ENCODE assay signal across 9 cellular contexts in genomic region chr2:144454466-144455287, GRCh38.
DNase-seq lines count a peak whose midpoint lies in the region; ATAC-seq and TF ChIP-seq lines count a peak whose summit lies in the region.
"Had no signal": no experiment of that assay in that cellular context is flagged by ENCODE, and none has a peak within 500 bp of the region (broad histone marks: within the 10 kb centered on the region; RNA-seq: fewer than 3 reads in every experiment).

No MANE protein-coding gene starts in this region.

- H3K79me2 ChIP-seq in OCI-LY1 (ENCODE audit: insufficient read depth, low read length), result peaks cover 32% of the 10 kb centered on the region

- H3F3A ChIP-seq in OCI-LY1 (ENCODE audit: insufficient read depth, low read length), result 0 out of 2 replicates have a peak, but pooled peaks cover 4% of the 10 kb centered on the region

- H3K4me2 ChIP-seq in OCI-LY1 (ENCODE audit: low read length), result peak overlapping the region; percentile 72

- 40 to 44% methylated on average over 8 of the region's 8 CpGs for WGBS in heart right ventricle, 2 donors
- 44 to 53% methylated on average over 8 of the region's 8 CpGs for WGBS in testis, 2 donors

- H3K4me1 ChIP-seq in heart right ventricle (peaks cover 4 to 99% (median 84%) of the 10 kb centered on the region in 9 donors), OCI-LY1 (ENCODE audit: insufficient read depth, low read length, severe bottlenecking) (peaks cover 100% of the 10 kb centered on the region), testis (peaks cover 45% of the 10 kb centered on the region), foreskin keratinocyte (no peaks in the 10 kb centered on the region)

- peak overlapping the region in 7 of 10 donors; percentile 8 to 69 (median 56) for H3K27ac ChIP-seq in heart right ventricle
- H3K27ac ChIP-seq in OCI-LY1 (ENCODE audit: low read depth, low read length, poor library complexity, severe bottlenecking), result peak overlapping the region; percentile 81
- H3K27ac ChIP-seq in testis, result peak overlapping the region; percentile 21 to 81
- no peak overlapping the region for H3K27ac ChIP-seq in foreskin keratinocyte

- H3K36me3 ChIP-seq in heart right ventricle, result peaks cover 0 to 21% (median 0%) of the 10 kb centered on the region in 9 donors
- no peaks in the 10 kb centered on the region for H3K36me3 ChIP-seq in OCI-LY1 (ENCODE audit: insufficient read depth, low read length)
- H3K36me3 ChIP-seq in testis (ENCODE audit: low read depth, missing control alignments), result no peaks in the 10 kb centered on the region

- ATAC-seq in heart right ventricle (no peak), left cardiac atrium (no peak), foreskin keratinocyte (no peak)

- intact Hi-C loops in heart right ventricle (cut with DNase I), result loop anchor here in 7 of 10 donors (5.0 to 10.0 kb wide), 5 partner anchors 48 to 60 kb away; no protein-coding TSS in a partner anchor
- intact Hi-C loops in left cardiac atrium (cut with DNase I), result loop anchor here in 1 of 2 donors (10.0 kb wide), 1 partner anchor 60 kb away; no protein-coding TSS in a partner anchor
- intact Hi-C loops in testis (cut with DNase I; ENCODE audit: low total_unique reads), result no loop called here

- H3K4me3 ChIP-seq in heart right ventricle (peak overlapping the region in 1 of 10 donors; percentile 6), OCI-LY1 (ENCODE audit: low read depth, low read length, poor library complexity, severe bottlenecking) (peak overlapping the region; percentile 43), testis (no peak overlapping the region)

- no peaks in the 10 kb centered on the region for H3K27me3 ChIP-seq in heart right ventricle
- H3K27me3 ChIP-seq in OCI-LY1 (ENCODE audit: insufficient read depth, low read length), result no peaks in the 10 kb centered on the region
- no peaks in the 10 kb centered on the region for H3K27me3 ChIP-seq in testis
- peaks cover 11% of the 10 kb centered on the region for H3K27me3 ChIP-seq in foreskin keratinocyte

- TF ChIP-seq CTCF in heart right ventricle (IDR thresholded peaks at IDR 0.05) (no peak), OCI-LY1 (IDR thresholded peaks at IDR 0.05; ENCODE audit: low read length) (no peak), testis (IDR thresholded peaks at IDR 0.05) (no peak), foreskin keratinocyte (conservative IDR thresholded peaks at IDR 0.05) (no peak)

- peak overlapping the region; percentile 49; the same call in 1 of the 2 replicates for H3K9ac ChIP-seq in OCI-LY1 (ENCODE audit: low read length)

- no peak for TF ChIP-seq POLR2A in testis (IDR thresholded peaks at IDR 0.05)

- H3K9me3 ChIP-seq in heart right ventricle (no peaks in the 10 kb centered on the region), OCI-LY1 (ENCODE audit: low read length) (no peaks in the 10 kb centered on the region), testis (no peaks in the 10 kb centered on the region)

- no peak overlapping the region for H2AFZ ChIP-seq in OCI-LY1 (ENCODE audit: low read length)

- DNase-seq in heart right ventricle (no peak), left cardiac atrium (no peak), glomerular visceral epithelial cell (ENCODE audit: extremely low spot score) (peak; percentile 34), testis (no peak), foreskin keratinocyte (no peak), NCI-H1436 treated with DMSO at 0.1 percent for 48 hours (lab: John Stamatoyannopoulos, UW) (no peak), OCI-M2 (lab: John Stamatoyannopoulos, UW; ENCODE audit: unreplicated experiment) (no peak)
- DNase-seq: NCI-H187 had no signal

- no peaks in the 10 kb centered on the region for H4K20me1 ChIP-seq in OCI-LY1 (ENCODE audit: insufficient read depth, low read length)

- H3K9me2 ChIP-seq in OCI-LY1 (ENCODE audit: low read depth, low read length), result no peaks in the 10 kb centered on the region
